ENCODE assay signal across 19 cellular contexts in the genomic region with DNA sequence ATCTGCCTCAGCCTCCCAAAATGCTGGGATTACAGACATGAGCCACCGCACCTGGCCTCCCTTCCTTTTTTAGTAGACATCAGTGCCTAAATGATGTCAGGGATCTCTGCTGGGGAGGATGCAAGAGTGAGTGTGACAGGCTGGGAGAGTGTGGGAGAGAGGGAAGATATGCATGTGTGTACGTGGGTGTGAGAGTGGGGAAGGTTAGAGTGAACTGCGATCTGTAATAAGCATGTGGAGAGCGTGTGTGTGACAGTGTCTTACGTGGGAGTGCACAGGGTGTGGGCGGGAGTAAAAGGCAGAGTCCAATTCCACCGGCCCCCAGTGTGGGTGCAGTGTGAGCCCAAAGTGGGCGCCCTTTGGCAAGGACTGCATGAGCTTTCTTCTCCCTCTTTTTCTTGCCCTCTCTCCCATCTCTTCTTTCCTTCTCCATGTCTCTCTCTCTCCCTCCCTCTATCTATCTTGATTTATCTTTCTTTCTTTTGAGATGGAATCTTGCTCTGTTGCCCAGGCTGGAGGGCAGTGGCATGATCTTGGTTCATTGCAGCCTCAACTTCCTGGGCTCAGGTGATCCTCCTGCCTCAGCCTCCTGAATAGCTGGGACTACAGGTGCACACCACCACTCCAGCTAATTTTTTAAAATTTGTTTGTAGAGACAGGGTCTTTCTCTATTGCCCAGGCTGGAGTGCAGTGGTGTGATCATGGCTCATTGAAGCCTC. TPM values are rescaled to one million over a fixed set of nuclear protein-coding genes. Genes with fewer than 3 reads are reported as not detected.
DNase-seq lines count a peak whose midpoint lies in the region; ATAC-seq and TF ChIP-seq lines count a peak whose summit lies in the region.
"Had no signal": no experiment of that assay in that cellular context is flagged by ENCODE, and none has a peak within 500 bp of the region (broad histone marks: within the 10 kb centered on the region; RNA-seq: fewer than 3 reads in every experiment).

No MANE protein-coding gene starts in this region.

- DNase-seq in Right ventricle myocardium inferior (ENCODE audit: missing footprints) (peak; percentile 11), right atrium auricular region (ENCODE audit: low spot score) (no peak), caudate nucleus (lab: John Stamatoyannopoulos, UW) (peak in 43 of 61 donors; percentile 18 to 91 (median 46)), A673 (ENCODE audit: low spot score) (no peak)
- DNase-seq in stimulated activated effector memory CD8-positive, alpha-beta T cell treated with anti-CD3 and anti-CD28 coated beads, Interleukin-12 subunit alpha, Interleukin-12 subunit beta, amount 100 ng/mL, for 72 hours (ENCODE audit: low spot score in 2 of 2): no peak
- no peak for DNase-seq in activated T-helper 1 cell treated with anti-CD3 and anti-CD28 coated beads, Interleukin-12 subunit alpha, Interleukin-12 subunit beta, Interleukin-2, Interleukin-4 antibody, amounts not matched to agents 30 ng/mL and 10 ng/mL and 1 ng/mL, durations not matched to agents 14 hours and 24 hours and 36 hours (ENCODE audit: low spot score)
- DNase-seq: 8988T; ACHN; C1 segment of cervical spinal cord; Calu3; CD4-positive, alpha-beta T cell; DMS 273 treated with DMSO at 0.1 percent for 48 hours; HCEC 1CT had no signal

- H3K27ac ChIP-seq in right atrium auricular region (no peak overlapping the region), caudate nucleus (ENCODE audit: low read depth, low read length) (no peak overlapping the region), A673 (ENCODE audit: low read depth, low read length, poor library complexity, severe bottlenecking) (no peak overlapping the region)

- ATAC-seq in Right ventricle myocardium inferior: no peak
- no peak for ATAC-seq in stimulated activated effector memory CD8-positive, alpha-beta T cell treated with anti-CD3 and anti-CD28 coated beads, Interleukin-12 subunit alpha, Interleukin-12 subunit beta, amount 100 ng/mL, for 72 hours
- ATAC-seq in HG02840 (IDR thresholded peaks at IDR 0.05; ENCODE audit: low FRiP score, unreplicated experiment): no peak
- ATAC-seq: HepG2 had no signal

- peaks cover 28% of the 10 kb centered on the region for H3K4me1 Mint-ChIP-seq in nephron
- peaks cover 20% of the 10 kb centered on the region for H3K4me1 Mint-ChIP-seq in stimulated activated effector memory CD8-positive, alpha-beta T cell treated with anti-CD3 and anti-CD28 coated beads, Interleukin-12 subunit alpha, Interleukin-12 subunit beta, amount 100 ng/mL, for 72 hours
- peaks cover 17% of the 10 kb centered on the region for H3K4me1 Mint-ChIP-seq in activated T-helper 1 cell treated with anti-CD3 and anti-CD28 coated beads, Interleukin-12 subunit alpha, Interleukin-12 subunit beta, Interleukin-2, Interleukin-4 antibody, amounts not matched to agents 30 ng/mL and 10 ng/mL and 1 ng/mL, durations not matched to agents 14 hours and 24 hours and 36 hours (ENCODE audit: low read depth)

- no peaks in the 10 kb centered on the region for H3K9me3 Mint-ChIP-seq in nephron
- H3K9me3 Mint-ChIP-seq in stimulated activated effector memory CD8-positive, alpha-beta T cell treated with anti-CD3 and anti-CD28 coated beads, Interleukin-12 subunit alpha, Interleukin-12 subunit beta, amount 100 ng/mL, for 72 hours: no peaks in the 10 kb centered on the region
- H3K9me3 Mint-ChIP-seq in activated T-helper 1 cell treated with anti-CD3 and anti-CD28 coated beads, Interleukin-12 subunit alpha, Interleukin-12 subunit beta, Interleukin-2, Interleukin-4 antibody, amounts not matched to agents 30 ng/mL and 10 ng/mL and 1 ng/mL, durations not matched to agents 14 hours and 24 hours and 36 hours: no peaks in the 10 kb centered on the region
- H3K9me3 Mint-ChIP-seq: CD4-positive, alpha-beta T cell had no signal

- BruUV-seq in A673 (replicated peaks; lab: Mats Ljungman, UMichigan): no TSS peak

- no peak for TF ChIP-seq CTCF in right atrium auricular region (IDR thresholded peaks at IDR 0.05)
- TF ChIP-seq CTCF in nephron (IDR thresholded peaks at IDR 0.05; ENCODE audit: unreplicated experiment in 3 of 3): no peak
- no peak for TF ChIP-seq CTCF in A673 (conservative IDR thresholded peaks at IDR 0.05; ENCODE audit: low read depth, low read length)

- H3K27me3 Mint-ChIP-seq in nephron (ENCODE audit: low read depth): peaks cover 50% of the 10 kb centered on the region
- H3K27me3 Mint-ChIP-seq in activated T-helper 1 cell treated with anti-CD3 and anti-CD28 coated beads, Interleukin-12 subunit alpha, Interleukin-12 subunit beta, Interleukin-2, Interleukin-4 antibody, amounts not matched to agents 30 ng/mL and 10 ng/mL and 1 ng/mL, durations not matched to agents 14 hours and 24 hours and 36 hours (ENCODE audit: insufficient read depth): peaks cover 29% of the 10 kb centered on the region

- CTCF ChIA-PET in A673 (lab: Charles Lee): no interaction called here

- H3K4me1 ChIP-seq in right atrium auricular region: peaks cover 0 to 17% of the 10 kb centered on the region in 2 donors
- H3K4me1 ChIP-seq in A673 (ENCODE audit: insufficient read depth, low read length, poor library complexity, severe bottlenecking): peaks cover 13% of the 10 kb centered on the region

- H3K9me3 ChIP-seq in right atrium auricular region (no peaks in the 10 kb centered on the region), A673 (ENCODE audit: low read depth, low read length, poor library complexity, severe bottlenecking) (no peaks in the 10 kb centered on the region)

- H3K36me3 Mint-ChIP-seq in nephron (ENCODE audit: low read depth): peaks cover 3% of the 10 kb centered on the region
- no peaks in the 10 kb centered on the region for H3K36me3 Mint-ChIP-seq in stimulated activated effector memory CD8-positive, alpha-beta T cell treated with anti-CD3 and anti-CD28 coated beads, Interleukin-12 subunit alpha, Interleukin-12 subunit beta, amount 100 ng/mL, for 72 hours
- H3K36me3 Mint-ChIP-seq in activated T-helper 1 cell treated with anti-CD3 and anti-CD28 coated beads, Interleukin-12 subunit alpha, Interleukin-12 subunit beta, Interleukin-2, Interleukin-4 antibody, amounts not matched to agents 30 ng/mL and 10 ng/mL and 1 ng/mL, durations not matched to agents 14 hours and 24 hours and 36 hours (ENCODE audit: low read depth): no peaks in the 10 kb centered on the region

- H3K27me3 ChIP-seq in right atrium auricular region (peaks cover 5 to 26% of the 10 kb centered on the region in 2 donors), A673 (replicated peaks; ENCODE audit: insufficient read depth, low read depth, low read length, poor library complexity) (peaks cover 31% of the 10 kb centered on the region)

- H3K4me3 ChIP-seq in right atrium auricular region: no peak overlapping the region
- no peak overlapping the region for H3K4me3 ChIP-seq in A673 (ENCODE audit: low read depth, low read length, poor library complexity, severe bottlenecking)

- H3K36me3 ChIP-seq in right atrium auricular region (no peaks in the 10 kb centered on the region), A673 (ENCODE audit: insufficient read depth, low read length, poor library complexity, severe bottlenecking) (no peaks in the 10 kb centered on the region)

- H3K27ac Mint-ChIP-seq in nephron: peak overlapping the region; percentile 12 to 92 (median 54)
- peak overlapping the region; percentile 78 for H3K27ac Mint-ChIP-seq in stimulated activated effector memory CD8-positive, alpha-beta T cell treated with anti-CD3 and anti-CD28 coated beads, Interleukin-12 subunit alpha, Interleukin-12 subunit beta, amount 100 ng/mL, for 72 hours
- H3K27ac Mint-ChIP-seq in activated T-helper 1 cell treated with anti-CD3 and anti-CD28 coated beads, Interleukin-12 subunit alpha, Interleukin-12 subunit beta, Interleukin-2, Interleukin-4 antibody, amounts not matched to agents 30 ng/mL and 10 ng/mL and 1 ng/mL, durations not matched to agents 14 hours and 24 hours and 36 hours: no peak overlapping the region
- H3K27ac Mint-ChIP-seq: B cell; CD4-positive, alpha-beta T cell had no signal

- intact Hi-C loops in Right ventricle myocardium inferior (cut with DNase I): no loop called here
- intact Hi-C loops in A673 (cut with micrococcal nuclease; ENCODE audit: unreplicated experiment): no loop called here
- intact Hi-C loops in activated T-helper 1 cell treated with anti-CD3 and anti-CD28 coated beads, Interleukin-12 subunit alpha, Interleukin-12 subunit beta, Interleukin-2, Interleukin-4 antibody, amounts not matched to agents 30 ng/mL and 10 ng/mL and 1 ng/mL, durations not matched to agents 14 hours and 24 hours and 36 hours (cut with micrococcal nuclease): no loop called here

- POLR2A ChIA-PET in A673 (lab: Charles Lee; ENCODE audit: low non-redundant PET): no interaction called here

- peak overlapping the region; percentile 22 to 88 (median 39) for H3K4me3 Mint-ChIP-seq in nephron
- H3K4me3 Mint-ChIP-seq in stimulated activated effector memory CD8-positive, alpha-beta T cell treated with anti-CD3 and anti-CD28 coated beads, Interleukin-12 subunit alpha, Interleukin-12 subunit beta, amount 100 ng/mL, for 72 hours: no peak overlapping the region
- no peak overlapping the region for H3K4me3 Mint-ChIP-seq in activated T-helper 1 cell treated with anti-CD3 and anti-CD28 coated beads, Interleukin-12 subunit alpha, Interleukin-12 subunit beta, Interleukin-2, Interleukin-4 antibody, amounts not matched to agents 30 ng/mL and 10 ng/mL and 1 ng/mL, durations not matched to agents 14 hours and 24 hours and 36 hours
- H3K4me3 Mint-ChIP-seq: B cell; CD4-positive, alpha-beta T cell had no signal

RNA-seq across cellular contexts. Expression of a gene that starts 0.9 kb away (rescaled TPM):
- total RNA-seq in Right ventricle myocardium inferior (not detected), right atrium auricular region (not detected), A673 (2021) (not detected in 2 replicates)
- total RNA-seq in activated T-helper 1 cell treated with anti-CD3 and anti-CD28 coated beads, Interleukin-12 subunit alpha, Interleukin-12 subunit beta, Interleukin-2, Interleukin-4 antibody, amounts not matched to agents 30 ng/mL and 10 ng/mL and 1 ng/mL, durations not matched to agents 14 hours and 24 hours and 36 hours: 0.05 TPM in 1 of 2 replicates, not detected in the other
- total RNA-seq: B cell; Calu3; CD4-positive, alpha-beta T cell; Daoy; H4; HepG2 had no signal

RNA-seq across cellular contexts. Expression of a gene that starts 3.5 kb away (rescaled TPM):
- total RNA-seq in Right ventricle myocardium inferior: not detected
- under 1 TPM in 1 of 2 donors, not detected in 1; 0.51 TPM for total RNA-seq in right atrium auricular region
- 0.15 and 0.17 TPM in 2 replicates for total RNA-seq in A673 (2021)
- total RNA-seq in activated T-helper 1 cell treated with anti-CD3 and anti-CD28 coated beads, Interleukin-12 subunit alpha, Interleukin-12 subunit beta, Interleukin-2, Interleukin-4 antibody, amounts not matched to agents 30 ng/mL and 10 ng/mL and 1 ng/mL, durations not matched to agents 14 hours and 24 hours and 36 hours: 1.7 TPM in 2 replicates
- total RNA-seq: B cell had no signal

RNA-seq across cellular contexts. Expression of a gene that starts 15.2 kb away (rescaled TPM):
- 20.5 TPM for total RNA-seq in Right ventricle myocardium inferior
- total RNA-seq in right atrium auricular region: 10 to 100 TPM; 17.5 to 33.6 TPM
- total RNA-seq in A673 (2021): 13.9 and 14.9 TPM in 2 replicates
- total RNA-seq in activated T-helper 1 cell treated with anti-CD3 and anti-CD28 coated beads, Interleukin-12 subunit alpha, Interleukin-12 subunit beta, Interleukin-2, Interleukin-4 antibody, amounts not matched to agents 30 ng/mL and 10 ng/mL and 1 ng/mL, durations not matched to agents 14 hours and 24 hours and 36 hours: 2.3 and 2.4 TPM in 2 replicates
- total RNA-seq: B cell; CD4-positive, alpha-beta T cell had no signal

RNA-seq across cellular contexts. Expression of a gene that starts 40.6 kb away (rescaled TPM):
- not detected for total RNA-seq in Right ventricle myocardium inferior
- total RNA-seq in right atrium auricular region: not detected
- not detected in 2 replicates for total RNA-seq in A673 (2021)
- not detected in 2 replicates for total RNA-seq in activated T-helper 1 cell treated with anti-CD3 and anti-CD28 coated beads, Interleukin-12 subunit alpha, Interleukin-12 subunit beta, Interleukin-2, Interleukin-4 antibody, amounts not matched to agents 30 ng/mL and 10 ng/mL and 1 ng/mL, durations not matched to agents 14 hours and 24 hours and 36 hours
- total RNA-seq: B cell; Calu3; CD4-positive, alpha-beta T cell; Daoy; H4 had no signal

RNA-seq across cellular contexts. Expression of a gene that starts 47.1 kb away (rescaled TPM):
- total RNA-seq in Right ventricle myocardium inferior (2.1 TPM), right atrium auricular region (1 to 10 TPM; 1.3 to 2.1 TPM), A673 (2021) (14.9 and 18.0 TPM in 2 replicates)
- total RNA-seq in activated T-helper 1 cell treated with anti-CD3 and anti-CD28 coated beads, Interleukin-12 subunit alpha, Interleukin-12 subunit beta, Interleukin-2, Interleukin-4 antibody, amounts not matched to agents 30 ng/mL and 10 ng/mL and 1 ng/mL, durations not matched to agents 14 hours and 24 hours and 36 hours: 163 and 164 TPM in 2 replicates

Comparison
In these comparisons a context has a peak if more than half of its experiments do, and no peak if none do; other contexts are left out.
1. DNase-seq: peak in Right ventricle myocardium inferior (single experiment) and caudate nucleus (43 of 61); none in right atrium auricular region (single experiment), stimulated activated effector memory CD8-positive, alpha-beta T cell treated with anti-CD3 and anti-CD28 coated beads, Interleukin-12 subunit alpha, Interleukin-12 subunit beta, amount 100 ng/mL, for 72 hours (0 of 2), A673 (single experiment) and activated T-helper 1 cell treated with anti-CD3 and anti-CD28 coated beads, Interleukin-12 subunit alpha, Interleukin-12 subunit beta, Interleukin-2, Interleukin-4 antibody, amounts not matched to agents 30 ng/mL and 10 ng/mL and 1 ng/mL, durations not matched to agents 14 hours and 24 hours and 36 hours (single experiment).
2. H3K4me3 Mint-ChIP-seq: peak in nephron (3 of 3); none in stimulated activated effector memory CD8-positive, alpha-beta T cell treated with anti-CD3 and anti-CD28 coated beads, Interleukin-12 subunit alpha, Interleukin-12 subunit beta, amount 100 ng/mL, for 72 hours (single experiment) and activated T-helper 1 cell treated with anti-CD3 and anti-CD28 coated beads, Interleukin-12 subunit alpha, Interleukin-12 subunit beta, Interleukin-2, Interleukin-4 antibody, amounts not matched to agents 30 ng/mL and 10 ng/mL and 1 ng/mL, durations not matched to agents 14 hours and 24 hours and 36 hours (single experiment).